In the genomic region with DNA sequence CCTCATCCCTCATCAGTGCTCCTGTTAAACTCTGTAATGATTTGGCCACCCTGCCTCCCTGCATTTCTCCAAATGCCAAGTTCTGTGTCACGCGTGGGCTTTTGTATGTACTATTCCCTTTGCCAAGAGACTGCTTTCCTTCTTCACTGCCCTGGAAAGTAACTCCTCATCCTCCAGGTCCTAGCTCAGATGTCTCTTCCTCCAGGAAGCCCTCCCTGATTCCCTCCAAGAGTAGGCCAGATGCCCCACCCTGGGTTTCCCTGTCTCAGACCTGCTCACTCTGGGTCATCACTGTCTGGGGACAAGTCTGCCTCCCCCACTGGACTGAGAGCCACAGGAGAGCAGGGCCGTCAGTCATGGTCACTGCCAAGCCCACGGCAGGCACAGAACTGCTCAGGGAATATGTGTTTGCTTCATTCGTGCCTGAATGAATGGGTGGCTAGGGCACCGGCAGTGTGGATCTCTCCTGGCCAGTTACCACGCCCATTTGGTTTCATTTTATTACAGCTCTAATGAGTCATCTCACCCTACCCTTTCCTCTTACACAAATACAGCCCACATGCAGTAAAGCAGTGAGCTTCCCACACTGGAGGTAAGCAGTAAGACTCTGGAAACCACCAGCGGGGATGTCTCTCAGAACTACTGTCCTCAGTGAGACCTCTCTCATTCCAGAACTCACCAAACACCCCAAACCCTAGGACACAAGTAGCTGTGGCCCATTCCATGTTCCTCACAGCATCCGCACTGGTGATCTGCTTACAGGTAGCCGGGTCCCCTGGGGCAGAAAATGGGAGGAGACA, we compare ENCODE assay signal across 9 cellular contexts. TPM values are rescaled to one million over a fixed set of nuclear protein-coding genes. Genes with fewer than 3 reads are reported as not detected.
A peak's percentile ranks its signal among the peaks of the same experiment; 100 is the strongest.
DNase-seq lines count a peak whose midpoint lies in the region; ATAC-seq, FAIRE-seq and TF ChIP-seq lines count a peak whose summit lies in the region.
"Had no signal": no experiment of that assay in that cellular context is flagged by ENCODE, and none has a peak within 500 bp of the region (broad histone marks: within the 10 kb centered on the region; RNA-seq: fewer than 3 reads in every experiment).

No MANE protein-coding gene starts in this region.

- no peak overlapping the region for H3K4me3 ChIP-seq in Peyer's patch
- H3K4me3 ChIP-seq in choroid plexus epithelial cell (ENCODE audit: low read depth, low read length): no peak overlapping the region

- H3K9me3 Mint-ChIP-seq in CD14-positive monocyte (peaks cover 0 to 3% (median 1%) of the 10 kb centered on the region in 7 donors), nephron progenitor cell (peaks cover 8% of the 10 kb centered on the region)

- peak overlapping the region in 1 of 2 donors; percentile 57 for H3K4me3 Mint-ChIP-seq in CD14-positive monocyte
- peak overlapping the region; percentile 76 for H3K4me3 Mint-ChIP-seq in nephron progenitor cell
- H3K4me3 Mint-ChIP-seq: naive B cell had no signal

- H3K27me3 Mint-ChIP-seq in CD14-positive monocyte (ENCODE audit: low read depth in 3 of 3): no peaks in the 10 kb centered on the region
- H3K27me3 Mint-ChIP-seq in nephron progenitor cell (ENCODE audit: low read depth, poor library complexity): peaks cover 15% of the 10 kb centered on the region
- H3K27me3 Mint-ChIP-seq: naive B cell had no signal

- peaks cover 22% of the 10 kb centered on the region for H3K4me1 Mint-ChIP-seq in CD14-positive monocyte
- peaks cover 28% of the 10 kb centered on the region for H3K4me1 Mint-ChIP-seq in nephron progenitor cell

- peak overlapping the region; percentile 89 to 98 (median 91) for H3K27ac Mint-ChIP-seq in CD14-positive monocyte
- peak overlapping the region; percentile 74 for H3K27ac Mint-ChIP-seq in nephron progenitor cell

- TF ChIP-seq POLR2A in Peyer's patch (IDR thresholded peaks at IDR 0.05): peak; percentile 25 to 69

- intact Hi-C loops in CD14-positive monocyte (cut with micrococcal nuclease): no loop called here

- TF ChIP-seq CTCF in CD14-positive monocyte (IDR thresholded peaks at IDR 0.05) (no peak), Peyer's patch (IDR thresholded peaks at IDR 0.05) (no peak), choroid plexus epithelial cell (conservative IDR thresholded peaks at IDR 0.05; ENCODE audit: low read depth, low read length) (no peak), nephron progenitor cell (IDR thresholded peaks at IDR 0.05) (no peak)

- peaks cover 0 to 58% (median 0%) of the 10 kb centered on the region in 3 donors for H3K36me3 ChIP-seq in Peyer's patch

- DNase-seq in CD14-positive monocyte (ENCODE audit: low spot score) (peak; percentile 64), Peyer's patch (peak in 2 of 3 donors; percentile 57 to 71), choroid plexus epithelial cell (ENCODE audit: low read depth) (peak; percentile 96), nephron progenitor cell (no peak), frontal cortex (ENCODE audit: low spot score in 2 of 2) (no peak), NCI-H748 treated with DMSO at 0.1 percent for 48 hours (lab: John Stamatoyannopoulos, UW) (no peak)
- DNase-seq: naive B cell had no signal

- peaks cover 0 to 15% (median 3%) of the 10 kb centered on the region in 4 donors for H3K4me1 ChIP-seq in Peyer's patch

- no peak for FAIRE-seq in frontal cortex (lab: Jason Lieb, UNC)

- ATAC-seq in GM21619 (IDR thresholded peaks at IDR 0.05; ENCODE audit: unreplicated experiment): peak; percentile 63
- no peak for ATAC-seq in GM21825 (IDR thresholded peaks at IDR 0.05; ENCODE audit: unreplicated experiment)

- H3K27me3 ChIP-seq in Peyer's patch: no peaks in the 10 kb centered on the region

- no peaks in the 10 kb centered on the region for H3K9me3 ChIP-seq in Peyer's patch

- peak overlapping the region in 3 of 4 donors; percentile 72 to 91 (median 78) for H3K27ac ChIP-seq in Peyer's patch

- H3K36me3 Mint-ChIP-seq in CD14-positive monocyte: peaks cover 54 to 82% of the 10 kb centered on the region in 2 donors
- H3K36me3 Mint-ChIP-seq in nephron progenitor cell (ENCODE audit: low read depth): peaks cover 31% of the 10 kb centered on the region

RNA-seq across cellular contexts. Expression of a gene that starts 12.1 kb away (rescaled TPM):
- not detected for polyA plus RNA-seq in CD14-positive monocyte
- total RNA-seq in Peyer's patch (1 to 10 TPM in 2 of 4 donors, under 1 TPM in 2; 0.18 to 3.4 (median 1.7) TPM), frontal cortex (under 0.01 TPM)

RNA-seq across cellular contexts. Expression of a gene that starts 25.1 kb away (rescaled TPM):
- 10 to 100 TPM; 10.3 to 11.9 TPM for polyA plus RNA-seq in CD14-positive monocyte
- total RNA-seq in Peyer's patch (10 to 100 TPM; 17.5 to 60.2 (median 46.9) TPM), frontal cortex (13.0 TPM)

RNA-seq across cellular contexts. Expression of a gene that starts 29.5 kb away (rescaled TPM):
- polyA plus RNA-seq in CD14-positive monocyte: 1 to 10 TPM; 4.4 to 6.9 TPM
- 10 to 100 TPM in 3 of 4 donors, 1 to 10 TPM in 1; 5.0 to 26.6 (median 13.6) TPM for total RNA-seq in Peyer's patch
- total RNA-seq in frontal cortex: 1.6 TPM

RNA-seq across cellular contexts. Expression of a gene that starts 53.9 kb away (rescaled TPM):
- polyA plus RNA-seq in CD14-positive monocyte: not detected
- total RNA-seq in Peyer's patch (1 to 10 TPM in 3 of 4 donors, not detected in 1; 4.6 to 6.0 (median 5.6) TPM), frontal cortex (0.41 TPM)

Comparison
In these comparisons a context has a peak if more than half of its experiments do, and no peak if none do; other contexts are left out.
1. DNase-seq: peak in CD14-positive monocyte (single experiment), Peyer's patch (2 of 3) and choroid plexus epithelial cell (single experiment); none in nephron progenitor cell (single experiment), frontal cortex (0 of 2) and NCI-H748 treated with DMSO at 0.1 percent for 48 hours (single experiment).